ENCODE assay signal across 1 cellular context in the genomic region with DNA sequence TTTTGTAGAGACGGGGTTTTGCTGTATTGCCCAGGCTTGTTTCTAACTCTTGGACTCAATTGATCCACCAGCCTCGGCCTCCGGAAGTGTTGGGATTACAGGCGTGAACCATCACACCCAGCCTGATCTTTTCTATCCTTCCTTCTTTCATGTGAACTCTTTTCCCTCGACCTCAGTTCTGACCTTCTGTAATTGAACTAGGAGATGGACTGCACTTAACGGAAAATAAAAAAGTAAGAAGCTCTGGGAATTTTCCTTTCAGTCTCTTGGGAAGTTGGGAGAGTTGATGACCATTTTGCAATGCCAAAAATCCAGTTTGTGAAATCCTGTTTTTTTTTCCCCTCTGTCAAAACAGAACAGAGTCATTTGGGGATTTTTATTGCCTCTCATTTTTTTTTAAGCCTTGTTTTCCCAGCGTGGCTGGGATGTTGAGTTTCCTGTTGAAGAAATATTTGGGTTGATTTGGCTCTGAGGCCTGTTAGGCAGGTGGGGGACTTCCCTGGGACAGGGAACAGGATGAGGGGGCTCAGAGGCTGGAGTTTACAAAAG.
TF ChIP-seq lines count a peak whose summit lies in the region.

No MANE protein-coding gene starts in this region.

TF ChIP-seq in IMR-90, 13 proteins besides CTCF, POLR2A, EP300 and RAD21:
- no peak for TF ChIP-seq CHD1 (IDR thresholded peaks at IDR 0.05; ENCODE audit: low read depth, low read length)
- no peak for TF ChIP-seq RCOR1 (IDR thresholded peaks at IDR 0.05; ENCODE audit: insufficient replicate concordance, low read length)
- TF ChIP-seq BHLHE40 (IDR thresholded peaks at IDR 0.05; ENCODE audit: low read depth, low read length): no peak
- TF ChIP-seq CEBPB (IDR thresholded peaks at IDR 0.05; ENCODE audit: low read depth, low read length): no peak
- TF ChIP-seq NFE2L2 (IDR thresholded peaks at IDR 0.05; ENCODE audit: low read depth, low read length): no peak
- no peak for TF ChIP-seq MAFK (IDR thresholded peaks at IDR 0.05; ENCODE audit: low read depth, low read length)
- no peak for TF ChIP-seq ELK1 (IDR thresholded peaks at IDR 0.05; ENCODE audit: borderline replicate concordance, low read depth, low read length)
- no peak for TF ChIP-seq FOS (IDR thresholded peaks at IDR 0.05; ENCODE audit: low read depth, low read length)
- TF ChIP-seq MXI1 (IDR thresholded peaks at IDR 0.05; ENCODE audit: borderline replicate concordance, low read depth, low read length): no peak
- no peak for TF ChIP-seq SMC3 (IDR thresholded peaks at IDR 0.05; ENCODE audit: low read depth, low read length)
- no peak for TF ChIP-seq RFX5 (IDR thresholded peaks at IDR 0.05; ENCODE audit: low read depth, low read length)
- no peak for TF ChIP-seq MAZ (IDR thresholded peaks at IDR 0.05; ENCODE audit: borderline replicate concordance, low read depth, low read length)
- TF ChIP-seq, protein P1, sequence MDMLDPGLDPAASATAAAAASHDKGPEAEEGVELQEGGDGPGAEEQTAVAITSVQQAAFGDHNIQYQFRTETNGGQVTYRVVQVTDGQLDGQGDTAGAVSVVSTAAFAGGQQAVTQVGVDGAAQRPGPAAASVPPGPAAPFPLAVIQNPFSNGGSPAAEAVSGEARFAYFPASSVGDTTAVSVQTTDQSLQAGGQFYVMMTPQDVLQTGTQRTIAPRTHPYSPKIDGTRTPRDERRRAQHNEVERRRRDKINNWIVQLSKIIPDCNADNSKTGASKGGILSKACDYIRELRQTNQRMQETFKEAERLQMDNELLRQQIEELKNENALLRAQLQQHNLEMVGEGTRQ (IDR thresholded peaks at IDR 0.05; ENCODE audit: low read depth, low read length): no peak
TF ChIP-seq in IMR-90: peak in this region for 0.
